ENCODE assay signal across 11 cellular contexts in genomic region chr20:51420111-51420510, GRCh38.
DNase-seq lines count a peak whose midpoint lies in the region; ATAC-seq and TF ChIP-seq lines count a peak whose summit lies in the region.
"Had no signal": no experiment of that assay in that cellular context is flagged by ENCODE, and none has a peak within 500 bp of the region (broad histone marks: within the 10 kb centered on the region; RNA-seq: fewer than 3 reads in every experiment).

No MANE protein-coding gene starts in this region.

- peak overlapping the region; percentile 46 for H3K27ac Mint-ChIP-seq in CD8-positive, alpha-beta T cell
- peak overlapping the region; percentile 6 to 74 (median 55) for H3K27ac Mint-ChIP-seq in IgD-negative memory B cell
- H3K27ac Mint-ChIP-seq: nephron had no signal

- peaks cover 79% of the 10 kb centered on the region for H3K36me3 Mint-ChIP-seq in CD8-positive, alpha-beta T cell
- no peaks in the 10 kb centered on the region for H3K36me3 Mint-ChIP-seq in IgD-negative memory B cell

- TF ChIP-seq POLR2A in ovary (IDR thresholded peaks at IDR 0.05) = no peak

- CTCF ChIA-PET in CD8-positive, alpha-beta T cell (lab: Charles Lee) = interaction anchor here (4.5 kb wide), 1 partner anchor 35 kb away, joined by 24 read pairs; no protein-coding TSS in a partner anchor

- H3K4me3 ChIP-seq in CD8-positive, alpha-beta T cell (ENCODE audit: low read depth, low read length) = no peak overlapping the region
- H3K4me3 ChIP-seq in adipocyte (ENCODE audit: low read length) (no peak overlapping the region), ovary (no peak overlapping the region)

- no peaks in the 10 kb centered on the region for H3K27me3 Mint-ChIP-seq in CD8-positive, alpha-beta T cell (ENCODE audit: low read depth)
- H3K27me3 Mint-ChIP-seq in IgD-negative memory B cell = no peaks in the 10 kb centered on the region

- no peaks in the 10 kb centered on the region for H3K9me3 ChIP-seq in CD8-positive, alpha-beta T cell (ENCODE audit: low read length)
- H3K9me3 ChIP-seq in adipocyte (ENCODE audit: control insufficient read depth, low read length) = no peaks in the 10 kb centered on the region
- no peaks in the 10 kb centered on the region for H3K9me3 ChIP-seq in ovary

- TF ChIP-seq CTCF in CD8-positive, alpha-beta T cell (IDR thresholded peaks at IDR 0.05) = no peak
- TF ChIP-seq CTCF in ovary (IDR thresholded peaks at IDR 0.05) = no peak

- no peaks in the 10 kb centered on the region for H3K27me3 ChIP-seq in CD8-positive, alpha-beta T cell (ENCODE audit: insufficient read depth, low read length)
- H3K27me3 ChIP-seq in adipocyte (replicated peaks; ENCODE audit: control insufficient read depth, insufficient read depth, low read length) = peaks cover 7% of the 10 kb centered on the region
- no peaks in the 10 kb centered on the region for H3K27me3 ChIP-seq in ovary

- peaks cover 26% of the 10 kb centered on the region for H3K4me1 ChIP-seq in CD8-positive, alpha-beta T cell (ENCODE audit: insufficient read depth, low read length)
- H3K4me1 ChIP-seq in adipocyte (ENCODE audit: control insufficient read depth, insufficient read depth, low read length) (no peaks in the 10 kb centered on the region), ovary (ENCODE audit: insufficient read depth) (no peaks in the 10 kb centered on the region)

- TF ChIP-seq EP300 in ovary (IDR thresholded peaks at IDR 0.05) = no peak

- POLR2A ChIA-PET in CD8-positive, alpha-beta T cell (lab: Charles Lee) = no interaction called here

- peaks cover 5% of the 10 kb centered on the region for H3K36me3 ChIP-seq in CD8-positive, alpha-beta T cell (ENCODE audit: insufficient read depth, low read length)
- no peaks in the 10 kb centered on the region for H3K36me3 ChIP-seq in adipocyte (ENCODE audit: control insufficient read depth, insufficient read depth, low read length, severe bottlenecking)
- no peaks in the 10 kb centered on the region for H3K36me3 ChIP-seq in ovary

- no peak overlapping the region for H3K9ac ChIP-seq in adipocyte (ENCODE audit: low read length)

- no peak for DNase-seq in CD8-positive, alpha-beta T cell
- DNase-seq in adipocyte (ENCODE audit: low read depth) (peak; percentile 19), lung microvascular endothelial cell (ENCODE audit: low read depth in 2 of 2) (peak; percentile 43 to 60), Right ventricle myocardium inferior (ENCODE audit: missing footprints) (no peak), ovary (no peak), NCI-H2107 treated with DMSO at 0.1 percent for 48 hours (lab: John Stamatoyannopoulos, UW; ENCODE audit: unreplicated experiment) (no peak)
- DNase-seq: anterior cingulate cortex, HCEC 1CT, NCI-H524 had no signal

- peaks cover 56% of the 10 kb centered on the region for H3K4me1 Mint-ChIP-seq in CD8-positive, alpha-beta T cell (ENCODE audit: low read depth)
- peaks cover 46 to 59% (median 49%) of the 10 kb centered on the region in 3 donors for H3K4me1 Mint-ChIP-seq in IgD-negative memory B cell

- WGBS in ovary, 3 donors = 76 to 84% (median 78%) methylated on average over 1 of the region's 1 CpG

- ATAC-seq in CD8-positive, alpha-beta T cell = no peak
- ATAC-seq in Right ventricle myocardium inferior = no peak

- H3K4me3 Mint-ChIP-seq in CD8-positive, alpha-beta T cell = no peak overlapping the region
- no peak overlapping the region for H3K4me3 Mint-ChIP-seq in IgD-negative memory B cell
- H3K4me3 Mint-ChIP-seq: nephron had no signal

- no peaks in the 10 kb centered on the region for H3K9me3 Mint-ChIP-seq in CD8-positive, alpha-beta T cell
- no peaks in the 10 kb centered on the region for H3K9me3 Mint-ChIP-seq in IgD-negative memory B cell

- H3K27ac ChIP-seq in CD8-positive, alpha-beta T cell (ENCODE audit: low read depth, low read length) = no peak overlapping the region
- no peak overlapping the region for H3K27ac ChIP-seq in ovary

- intact Hi-C loops in CD8-positive, alpha-beta T cell (cut with DNase I, micrococcal nuclease) = loop anchor here in 1 of 2 experiments (5.0 to 10.0 kb wide), 2 partner anchors 55 to 122 kb away; partner anchors contain the start of gene NFATC2
- intact Hi-C loops in Right ventricle myocardium inferior (cut with DNase I) = no loop called here
- intact Hi-C loops in ovary (cut with DNase I) = no loop called here

Comparison
In these comparisons a context has a peak if more than half of its experiments do, and no peak if none do; other contexts are left out.
1. DNase-seq: peak in adipocyte (single experiment) and lung microvascular endothelial cell (2 of 2); none in CD8-positive, alpha-beta T cell (0 of 7), Right ventricle myocardium inferior (single experiment), ovary (0 of 5) and NCI-H2107 treated with DMSO at 0.1 percent for 48 hours (single experiment).